Comparison of ENCODE assay signal across 1 cellular context in the genomic region with DNA sequence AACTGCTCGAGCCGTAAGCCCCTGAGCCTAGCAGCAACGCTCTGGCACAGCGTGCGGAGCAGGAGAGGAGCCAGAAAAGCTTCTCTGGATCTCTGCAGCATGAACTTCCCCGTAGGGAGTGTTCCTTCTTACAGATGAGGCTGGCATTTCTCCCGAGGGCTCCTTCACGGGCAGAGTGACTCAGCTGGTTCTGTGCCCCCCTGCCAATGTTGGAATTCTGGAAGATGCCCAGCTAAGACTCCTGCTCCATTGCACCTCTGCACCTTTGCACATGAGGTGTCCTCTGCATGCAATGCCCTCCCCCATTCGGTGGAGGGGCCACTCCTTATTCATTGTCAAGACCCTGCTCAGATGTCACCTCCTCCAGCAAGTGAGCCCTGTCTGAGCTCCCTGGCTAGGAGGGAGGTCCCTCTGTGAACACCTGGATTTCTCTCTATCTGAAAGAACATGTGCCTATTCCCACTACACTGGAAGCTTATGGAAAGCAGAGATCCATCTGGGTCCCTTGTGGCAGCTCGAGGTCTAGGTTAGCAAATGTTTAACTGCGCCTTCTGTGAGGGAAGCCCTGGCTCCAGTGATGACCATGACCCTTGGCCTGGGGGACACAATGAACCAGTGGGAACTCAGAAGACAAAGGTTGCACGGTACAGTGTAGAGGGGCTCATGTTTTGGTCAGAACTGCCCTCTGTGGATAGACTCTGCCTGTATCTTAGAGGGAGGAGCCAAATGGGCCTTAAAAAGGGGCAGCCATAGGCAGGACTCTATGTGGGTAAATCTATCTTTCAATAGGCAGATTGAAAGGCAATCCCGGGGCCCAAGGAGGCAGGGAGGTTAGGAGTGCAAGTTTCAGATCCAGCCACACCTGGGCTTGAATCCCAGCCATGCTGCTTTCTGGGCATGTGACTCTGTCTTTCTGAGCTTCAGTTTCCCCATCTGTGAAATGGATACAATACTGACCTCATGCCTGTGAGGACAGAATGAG.
TF ChIP-seq lines count a peak whose summit lies in the region.

No MANE protein-coding gene starts in this region.

TF ChIP-seq in HepG2, 621 proteins besides CTCF, POLR2A, EP300 and RAD21 (continued from another document and continues in another):
- TF ChIP-seq GABPA (IDR thresholded peaks at IDR 0.05; ENCODE audit: low read depth, low read length) (no peak), GABPA (CRISPR knock-in tag; IDR thresholded peaks at IDR 0.05; ENCODE audit: low read depth) (peak; percentile 11; the same call in 1 of the 2 replicates), PCBP1 (IDR thresholded peaks at IDR 0.05; ENCODE audit: borderline replicate concordance, low read depth, low read length) (no peak), FOXC1 (CRISPR knock-in tag; IDR thresholded peaks at IDR 0.05; ENCODE audit: borderline replicate concordance) (peak; percentile 54; the same call in 1 of the 2 replicates), ZMYM4 (CRISPR knock-in tag; IDR thresholded peaks at IDR 0.05) (peak; percentile 91), TEAD3 (CRISPR knock-in tag; optimal IDR thresholded peaks at IDR 0.05; ENCODE audit: borderline replicate concordance) (peak; percentile 58), ZMAT3 (CRISPR knock-in tag; conservative IDR thresholded peaks at IDR 0.05) (no peak), IKZF1 (IDR thresholded peaks at IDR 0.05) (no peak), PHF8 (CRISPR knock-in tag; IDR thresholded peaks at IDR 0.05) (peak; percentile 35; the same call in 1 of the 2 replicates), ERF (CRISPR knock-in tag; IDR thresholded peaks at IDR 0.05) (peak; percentile 94), REPIN1 (CRISPR knock-in tag; IDR thresholded peaks at IDR 0.05; ENCODE audit: borderline replicate concordance, low read depth) (peak; percentile 80; the same call in 1 of the 2 replicates), SRF (IDR thresholded peaks at IDR 0.05; ENCODE audit: low read depth, low read length) (peak; percentile 47; the same call in 1 of the 2 replicates), CBX5 (CRISPR knock-in tag; IDR thresholded peaks at IDR 0.05; ENCODE audit: borderline replicate concordance) (no peak), NBN (conservative IDR thresholded peaks at IDR 0.05) (no peak), ZSCAN25 (CRISPR knock-in tag; IDR thresholded peaks at IDR 0.05) (peak; percentile 36; the same call in 1 of the 2 replicates), ZNF7 (CRISPR knock-in tag; IDR thresholded peaks at IDR 0.05) (no peak), RXRB (CRISPR knock-in tag; IDR thresholded peaks at IDR 0.05; ENCODE audit: borderline replicate concordance) (peak; percentile 92), CEBPG (CRISPR knock-in tag; IDR thresholded peaks at IDR 0.05) (peak; percentile 55), KLF6 (CRISPR knock-in tag; IDR thresholded peaks at IDR 0.05) (no peak), ZNF674 (CRISPR knock-in tag; IDR thresholded peaks at IDR 0.05; ENCODE audit: low read depth) (no peak), ZNF562 (CRISPR knock-in tag; IDR thresholded peaks at IDR 0.05; ENCODE audit: borderline replicate concordance) (no peak), ZNF672 (CRISPR knock-in tag; IDR thresholded peaks at IDR 0.05) (no peak), GFI1 (CRISPR knock-in tag; IDR thresholded peaks at IDR 0.05; ENCODE audit: borderline replicate concordance) (no peak), MAFF (IDR thresholded peaks at IDR 0.05; ENCODE audit: low read depth, low read length) (no peak), HNRNPL (IDR thresholded peaks at IDR 0.05; ENCODE audit: low read depth, low read length) (no peak), GTF2F1 (IDR thresholded peaks at IDR 0.05; ENCODE audit: low read length) (no peak), TEAD2 (CRISPR knock-in tag; IDR thresholded peaks at IDR 0.05) (no peak), ZNF496 (CRISPR knock-in tag; IDR thresholded peaks at IDR 0.05; ENCODE audit: insufficient replicate concordance) (no peak)
- TF ChIP-seq, protein P1, sequence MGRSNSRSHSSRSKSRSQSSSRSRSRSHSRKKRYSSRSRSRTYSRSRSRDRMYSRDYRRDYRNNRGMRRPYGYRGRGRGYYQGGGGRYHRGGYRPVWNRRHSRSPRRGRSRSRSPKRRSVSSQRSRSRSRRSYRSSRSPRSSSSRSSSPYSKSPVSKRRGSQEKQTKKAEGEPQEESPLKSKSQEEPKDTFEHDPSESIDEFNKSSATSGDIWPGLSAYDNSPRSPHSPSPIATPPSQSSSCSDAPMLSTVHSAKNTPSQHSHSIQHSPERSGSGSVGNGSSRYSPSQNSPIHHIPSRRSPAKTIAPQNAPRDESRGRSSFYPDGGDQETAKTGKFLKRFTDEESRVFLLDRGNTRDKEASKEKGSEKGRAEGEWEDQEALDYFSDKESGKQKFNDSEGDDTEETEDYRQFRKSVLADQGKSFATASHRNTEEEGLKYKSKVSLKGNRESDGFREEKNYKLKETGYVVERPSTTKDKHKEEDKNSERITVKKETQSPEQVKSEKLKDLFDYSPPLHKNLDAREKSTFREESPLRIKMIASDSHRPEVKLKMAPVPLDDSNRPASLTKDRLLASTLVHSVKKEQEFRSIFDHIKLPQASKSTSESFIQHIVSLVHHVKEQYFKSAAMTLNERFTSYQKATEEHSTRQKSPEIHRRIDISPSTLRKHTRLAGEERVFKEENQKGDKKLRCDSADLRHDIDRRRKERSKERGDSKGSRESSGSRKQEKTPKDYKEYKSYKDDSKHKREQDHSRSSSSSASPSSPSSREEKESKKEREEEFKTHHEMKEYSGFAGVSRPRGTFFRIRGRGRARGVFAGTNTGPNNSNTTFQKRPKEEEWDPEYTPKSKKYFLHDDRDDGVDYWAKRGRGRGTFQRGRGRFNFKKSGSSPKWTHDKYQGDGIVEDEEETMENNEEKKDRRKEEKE (IDR thresholded peaks at IDR 0.05): no peak
- TF ChIP-seq, protein P2, sequence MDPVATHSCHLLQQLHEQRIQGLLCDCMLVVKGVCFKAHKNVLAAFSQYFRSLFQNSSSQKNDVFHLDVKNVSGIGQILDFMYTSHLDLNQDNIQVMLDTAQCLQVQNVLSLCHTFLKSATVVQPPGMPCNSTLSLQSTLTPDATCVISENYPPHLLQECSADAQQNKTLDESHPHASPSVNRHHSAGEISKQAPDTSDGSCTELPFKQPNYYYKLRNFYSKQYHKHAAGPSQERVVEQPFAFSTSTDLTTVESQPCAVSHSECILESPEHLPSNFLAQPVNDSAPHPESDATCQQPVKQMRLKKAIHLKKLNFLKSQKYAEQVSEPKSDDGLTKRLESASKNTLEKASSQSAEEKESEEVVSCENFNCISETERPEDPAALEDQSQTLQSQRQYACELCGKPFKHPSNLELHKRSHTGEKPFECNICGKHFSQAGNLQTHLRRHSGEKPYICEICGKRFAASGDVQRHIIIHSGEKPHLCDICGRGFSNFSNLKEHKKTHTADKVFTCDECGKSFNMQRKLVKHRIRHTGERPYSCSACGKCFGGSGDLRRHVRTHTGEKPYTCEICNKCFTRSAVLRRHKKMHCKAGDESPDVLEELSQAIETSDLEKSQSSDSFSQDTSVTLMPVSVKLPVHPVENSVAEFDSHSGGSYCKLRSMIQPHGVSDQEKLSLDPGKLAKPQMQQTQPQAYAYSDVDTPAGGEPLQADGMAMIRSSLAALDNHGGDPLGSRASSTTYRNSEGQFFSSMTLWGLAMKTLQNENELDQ (CRISPR knock-in tag; IDR thresholded peaks at IDR 0.05; ENCODE audit: borderline replicate concordance): no peak
- TF ChIP-seq, protein P3, sequence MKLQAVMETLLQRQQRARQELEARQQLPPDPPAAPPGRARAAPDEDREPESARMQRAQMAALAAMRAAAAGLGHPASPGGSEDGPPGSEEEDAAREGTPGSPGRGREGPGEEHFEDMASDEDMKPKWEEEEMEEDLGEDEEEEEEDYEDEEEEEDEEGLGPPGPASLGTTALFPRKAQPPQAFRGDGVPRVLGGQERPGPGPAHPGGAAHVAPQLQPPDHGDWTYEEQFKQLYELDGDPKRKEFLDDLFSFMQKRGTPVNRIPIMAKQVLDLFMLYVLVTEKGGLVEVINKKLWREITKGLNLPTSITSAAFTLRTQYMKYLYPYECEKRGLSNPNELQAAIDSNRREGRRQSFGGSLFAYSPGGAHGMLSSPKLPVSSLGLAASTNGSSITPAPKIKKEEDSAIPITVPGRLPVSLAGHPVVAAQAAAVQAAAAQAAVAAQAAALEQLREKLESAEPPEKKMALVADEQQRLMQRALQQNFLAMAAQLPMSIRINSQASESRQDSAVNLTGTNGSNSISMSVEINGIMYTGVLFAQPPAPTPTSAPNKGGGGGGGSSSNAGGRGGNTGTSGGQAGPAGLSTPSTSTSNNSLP (IDR thresholded peaks at IDR 0.05; ENCODE audit: low read depth, low read length): no peak
- TF ChIP-seq, protein P4, sequence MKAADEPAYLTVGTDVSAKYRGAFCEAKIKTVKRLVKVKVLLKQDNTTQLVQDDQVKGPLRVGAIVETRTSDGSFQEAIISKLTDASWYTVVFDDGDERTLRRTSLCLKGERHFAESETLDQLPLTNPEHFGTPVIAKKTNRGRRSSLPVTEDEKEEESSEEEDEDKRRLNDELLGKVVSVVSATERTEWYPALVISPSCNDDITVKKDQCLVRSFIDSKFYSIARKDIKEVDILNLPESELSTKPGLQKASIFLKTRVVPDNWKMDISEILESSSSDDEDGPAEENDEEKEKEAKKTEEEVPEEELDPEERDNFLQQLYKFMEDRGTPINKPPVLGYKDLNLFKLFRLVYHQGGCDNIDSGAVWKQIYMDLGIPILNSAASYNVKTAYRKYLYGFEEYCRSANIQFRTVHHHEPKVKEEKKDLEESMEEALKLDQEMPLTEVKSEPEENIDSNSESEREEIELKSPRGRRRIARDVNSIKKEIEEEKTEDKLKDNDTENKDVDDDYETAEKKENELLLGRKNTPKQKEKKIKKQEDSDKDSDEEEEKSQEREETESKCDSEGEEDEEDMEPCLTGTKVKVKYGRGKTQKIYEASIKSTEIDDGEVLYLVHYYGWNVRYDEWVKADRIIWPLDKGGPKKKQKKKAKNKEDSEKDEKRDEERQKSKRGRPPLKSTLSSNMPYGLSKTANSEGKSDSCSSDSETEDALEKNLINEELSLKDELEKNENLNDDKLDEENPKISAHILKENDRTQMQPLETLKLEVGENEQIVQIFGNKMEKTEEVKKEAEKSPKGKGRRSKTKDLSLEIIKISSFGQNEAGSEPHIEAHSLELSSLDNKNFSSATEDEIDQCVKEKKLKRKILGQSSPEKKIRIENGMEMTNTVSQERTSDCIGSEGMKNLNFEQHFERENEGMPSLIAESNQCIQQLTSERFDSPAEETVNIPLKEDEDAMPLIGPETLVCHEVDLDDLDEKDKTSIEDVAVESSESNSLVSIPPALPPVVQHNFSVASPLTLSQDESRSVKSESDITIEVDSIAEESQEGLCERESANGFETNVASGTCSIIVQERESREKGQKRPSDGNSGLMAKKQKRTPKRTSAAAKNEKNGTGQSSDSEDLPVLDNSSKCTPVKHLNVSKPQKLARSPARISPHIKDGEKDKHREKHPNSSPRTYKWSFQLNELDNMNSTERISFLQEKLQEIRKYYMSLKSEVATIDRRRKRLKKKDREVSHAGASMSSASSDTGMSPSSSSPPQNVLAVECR (CRISPR knock-in tag; IDR thresholded peaks at IDR 0.05; ENCODE audit: borderline replicate concordance): peak; percentile 73; the same call in 1 of the 2 replicates
- TF ChIP-seq, protein P5, sequence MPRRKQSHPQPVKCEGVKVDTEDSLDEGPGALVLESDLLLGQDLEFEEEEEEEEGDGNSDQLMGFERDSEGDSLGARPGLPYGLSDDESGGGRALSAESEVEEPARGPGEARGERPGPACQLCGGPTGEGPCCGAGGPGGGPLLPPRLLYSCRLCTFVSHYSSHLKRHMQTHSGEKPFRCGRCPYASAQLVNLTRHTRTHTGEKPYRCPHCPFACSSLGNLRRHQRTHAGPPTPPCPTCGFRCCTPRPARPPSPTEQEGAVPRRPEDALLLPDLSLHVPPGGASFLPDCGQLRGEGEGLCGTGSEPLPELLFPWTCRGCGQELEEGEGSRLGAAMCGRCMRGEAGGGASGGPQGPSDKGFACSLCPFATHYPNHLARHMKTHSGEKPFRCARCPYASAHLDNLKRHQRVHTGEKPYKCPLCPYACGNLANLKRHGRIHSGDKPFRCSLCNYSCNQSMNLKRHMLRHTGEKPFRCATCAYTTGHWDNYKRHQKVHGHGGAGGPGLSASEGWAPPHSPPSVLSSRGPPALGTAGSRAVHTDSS (CRISPR knock-in tag; conservative IDR thresholded peaks at IDR 0.05): no peak
- TF ChIP-seq, protein P6, sequence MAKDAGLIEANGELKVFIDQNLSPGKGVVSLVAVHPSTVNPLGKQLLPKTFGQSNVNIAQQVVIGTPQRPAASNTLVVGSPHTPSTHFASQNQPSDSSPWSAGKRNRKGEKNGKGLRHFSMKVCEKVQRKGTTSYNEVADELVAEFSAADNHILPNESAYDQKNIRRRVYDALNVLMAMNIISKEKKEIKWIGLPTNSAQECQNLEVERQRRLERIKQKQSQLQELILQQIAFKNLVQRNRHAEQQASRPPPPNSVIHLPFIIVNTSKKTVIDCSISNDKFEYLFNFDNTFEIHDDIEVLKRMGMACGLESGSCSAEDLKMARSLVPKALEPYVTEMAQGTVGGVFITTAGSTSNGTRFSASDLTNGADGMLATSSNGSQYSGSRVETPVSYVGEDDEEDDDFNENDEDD (CRISPR knock-in tag; IDR thresholded peaks at IDR 0.05; ENCODE audit: borderline replicate concordance): peak; percentile 36; the same call in 1 of the 2 replicates
- TF ChIP-seq, protein P7, sequence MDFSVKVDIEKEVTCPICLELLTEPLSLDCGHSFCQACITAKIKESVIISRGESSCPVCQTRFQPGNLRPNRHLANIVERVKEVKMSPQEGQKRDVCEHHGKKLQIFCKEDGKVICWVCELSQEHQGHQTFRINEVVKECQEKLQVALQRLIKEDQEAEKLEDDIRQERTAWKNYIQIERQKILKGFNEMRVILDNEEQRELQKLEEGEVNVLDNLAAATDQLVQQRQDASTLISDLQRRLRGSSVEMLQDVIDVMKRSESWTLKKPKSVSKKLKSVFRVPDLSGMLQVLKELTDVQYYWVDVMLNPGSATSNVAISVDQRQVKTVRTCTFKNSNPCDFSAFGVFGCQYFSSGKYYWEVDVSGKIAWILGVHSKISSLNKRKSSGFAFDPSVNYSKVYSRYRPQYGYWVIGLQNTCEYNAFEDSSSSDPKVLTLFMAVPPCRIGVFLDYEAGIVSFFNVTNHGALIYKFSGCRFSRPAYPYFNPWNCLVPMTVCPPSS (IDR thresholded peaks at IDR 0.05): no peak
- TF ChIP-seq, protein P8, sequence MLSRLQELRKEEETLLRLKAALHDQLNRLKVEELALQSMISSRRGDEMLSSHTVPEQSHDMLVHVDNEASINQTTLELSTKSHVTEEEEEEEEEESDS (CRISPR knock-in tag; IDR thresholded peaks at IDR 0.05; ENCODE audit: borderline replicate concordance): no peak
- TF ChIP-seq, protein P9, sequence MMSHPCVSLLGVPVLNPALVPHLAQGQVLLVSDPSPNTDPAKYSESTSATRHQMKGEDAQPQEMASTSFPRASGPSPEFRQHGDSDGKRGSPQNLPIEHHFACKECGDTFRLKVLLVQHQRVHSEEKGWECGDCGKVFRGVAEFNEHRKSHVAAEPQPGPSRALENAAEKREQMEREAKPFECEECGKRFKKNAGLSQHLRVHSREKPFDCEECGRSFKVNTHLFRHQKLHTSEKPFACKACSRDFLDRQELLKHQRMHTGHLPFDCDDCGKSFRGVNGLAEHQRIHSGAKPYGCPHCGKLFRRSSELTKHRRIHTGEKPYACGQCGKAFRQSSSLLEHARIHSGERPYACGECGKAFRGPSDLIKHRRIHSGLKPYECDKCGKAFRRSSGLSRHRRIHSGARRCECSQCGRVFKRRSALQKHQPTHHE (CRISPR knock-in tag; IDR thresholded peaks at IDR 0.05; ENCODE audit: borderline replicate concordance): no peak
